ENCODE assay signal across 15 cellular contexts in genomic region chr11:32435152-32435480, GRCh38. TPM values are rescaled to one million over a fixed set of nuclear protein-coding genes. Genes with fewer than 3 reads are reported as not detected.
DNase-seq lines count a peak whose midpoint lies in the region; ATAC-seq, FAIRE-seq and TF ChIP-seq lines count a peak whose summit lies in the region.
"Had no signal": no experiment of that assay in that cellular context is flagged by ENCODE, and none has a peak within 500 bp of the region (broad histone marks: within the 10 kb centered on the region; RNA-seq: fewer than 3 reads in every experiment).

No MANE protein-coding gene starts in this region.

- H3K4me1 Mint-ChIP-seq in stimulated activated naive CD8-positive, alpha-beta T cell treated with anti-CD3 and anti-CD28 coated beads, Interleukin-15, amount 100 ng/mL, for 72 hours: peaks cover 75% of the 10 kb centered on the region
- peaks cover 2% of the 10 kb centered on the region for H3K4me1 Mint-ChIP-seq in astrocyte (ENCODE audit: low read depth, unreplicated experiment)

- peak overlapping the region in 1 of 2 donors; percentile 24 for H3K4me3 Mint-ChIP-seq in stimulated activated naive CD8-positive, alpha-beta T cell treated with anti-CD3 and anti-CD28 coated beads, Interleukin-15, amount 100 ng/mL, for 72 hours
- no peak overlapping the region for H3K4me3 Mint-ChIP-seq in astrocyte (ENCODE audit: unreplicated experiment)
- H3K4me3 Mint-ChIP-seq: stimulated activated memory B cell treated with anti-CD40 and anti-IgM and Interleukin-4, amounts not matched to agents 10 μg/mL and 1 μg/mL and 100 μg/mL, for 72 hours had no signal

- no peaks in the 10 kb centered on the region for H3K9me3 Mint-ChIP-seq in stimulated activated naive CD8-positive, alpha-beta T cell treated with anti-CD3 and anti-CD28 coated beads, Interleukin-15, amount 100 ng/mL, for 72 hours
- peaks cover 43% of the 10 kb centered on the region for H3K9me3 Mint-ChIP-seq in astrocyte (ENCODE audit: unreplicated experiment)
- H3K9me3 Mint-ChIP-seq: activated T-helper 2 cell treated with anti-CD3 and anti-CD28 coated beads, Interferon-gamma antibody, Interleukin-2, Interleukin-4, amounts not matched to agents 10 μg/mL and 5 μg/mL and 100 μg/mL, durations not matched to agents 14 hours and 24 hours and 36 hours had no signal

- H3K9ac ChIP-seq in astrocyte (ENCODE audit: low read length): no peak overlapping the region

- H3K27ac Mint-ChIP-seq in stimulated activated naive CD8-positive, alpha-beta T cell treated with anti-CD3 and anti-CD28 coated beads, Interleukin-15, amount 100 ng/mL, for 72 hours: no peak overlapping the region
- H3K27ac Mint-ChIP-seq in astrocyte (ENCODE audit: unreplicated experiment): no peak overlapping the region
- H3K27ac Mint-ChIP-seq: activated T-helper 2 cell treated with anti-CD3 and anti-CD28 coated beads, Interferon-gamma antibody, Interleukin-2, Interleukin-4, amounts not matched to agents 10 μg/mL and 5 μg/mL and 100 μg/mL, durations not matched to agents 14 hours and 24 hours and 36 hours; stimulated activated memory B cell treated with anti-CD40 and anti-IgM and Interleukin-4, amounts not matched to agents 10 μg/mL and 1 μg/mL and 100 μg/mL, for 72 hours had no signal

- DNase-seq in stimulated activated naive CD8-positive, alpha-beta T cell treated with anti-CD3 and anti-CD28 coated beads, Interleukin-15, amount 100 ng/mL, for 72 hours: no peak
- no peak for DNase-seq in stimulated activated naive CD8-positive, alpha-beta T cell treated with anti-CD3 and anti-CD28 coated beads, Interleukin-15, Interleukin-2, amounts not matched to agents 100 U/mL and 50 U/mL, for 24 hours
- DNase-seq in astrocyte (ENCODE audit: low read depth) (no peak), left lung (no peak), GM12892 (ENCODE audit: insufficient read length) (no peak), NCI-H1048 (lab: John Stamatoyannopoulos, UW) (no peak)
- DNase-seq in central memory CD4-positive, alpha-beta T cell: no peak
- DNase-seq: dorsolateral prefrontal cortex, left colon, NCI-H2227 treated with DMSO at 0.1 percent for 48 hours, small intestine had no signal

- H3K4me1 ChIP-seq in astrocyte (ENCODE audit: insufficient read depth, low read length) (no peaks in the 10 kb centered on the region), left lung (peaks cover 6 to 40% of the 10 kb centered on the region in 2 donors)

- peak; percentile 14 for ATAC-seq in stimulated activated naive CD8-positive, alpha-beta T cell treated with anti-CD3 and anti-CD28 coated beads, Interleukin-15, amount 100 ng/mL, for 72 hours
- no peak for ATAC-seq in stimulated activated naive CD8-positive, alpha-beta T cell treated with anti-CD3 and anti-CD28 coated beads, Interleukin-15, Interleukin-2, amounts not matched to agents 100 U/mL and 50 U/mL, for 24 hours
- ATAC-seq in left lung: peak; percentile 13
- ATAC-seq in HG03521 (IDR thresholded peaks at IDR 0.05; ENCODE audit: unreplicated experiment): no peak
- ATAC-seq: stimulated activated memory B cell treated with anti-CD40 and anti-IgM and Interleukin-4, amounts not matched to agents 10 μg/mL and 1 μg/mL and 100 μg/mL, for 72 hours had no signal

- intact Hi-C loops in left lung (cut with DNase I): no loop called here

- FAIRE-seq in astrocyte (lab: Jason Lieb, UNC) (no peak), GM12892 (lab: Jason Lieb, UNC) (no peak)
- FAIRE-seq: small intestine had no signal

- no peak for TF ChIP-seq CTCF in astrocyte (IDR thresholded peaks at IDR 0.05; ENCODE audit: insufficient read depth, low read depth, low read length)
- no peak for TF ChIP-seq CTCF in left lung (IDR thresholded peaks at IDR 0.05)

- H3K27ac ChIP-seq in astrocyte (ENCODE audit: low read depth, low read length) (no peak overlapping the region), left lung (no peak overlapping the region)
- H3K27ac ChIP-seq: dorsolateral prefrontal cortex had no signal

- peaks cover 3% of the 10 kb centered on the region for H3K9me3 ChIP-seq in astrocyte (ENCODE audit: insufficient read depth, low read depth, low read length)
- no peaks in the 10 kb centered on the region for H3K9me3 ChIP-seq in left lung

- peaks cover 6% of the 10 kb centered on the region for H3K36me3 Mint-ChIP-seq in astrocyte (ENCODE audit: low read depth, unreplicated experiment)
- H3K36me3 Mint-ChIP-seq: stimulated activated memory B cell treated with anti-CD40 and anti-IgM and Interleukin-4, amounts not matched to agents 10 μg/mL and 1 μg/mL and 100 μg/mL, for 72 hours had no signal

- peaks cover 91% of the 10 kb centered on the region for H3K27me3 ChIP-seq in astrocyte (ENCODE audit: insufficient read depth, low read length)
- peaks cover 97 to 100% of the 10 kb centered on the region in 2 donors for H3K27me3 ChIP-seq in left lung

- H4K20me1 ChIP-seq in astrocyte (ENCODE audit: insufficient read depth, low read length): peaks cover 6% of the 10 kb centered on the region

- H3K36me3 ChIP-seq in astrocyte (ENCODE audit: insufficient read depth, low read length) (no peaks in the 10 kb centered on the region), left lung (no peaks in the 10 kb centered on the region)

- no peak for TF ChIP-seq POLR2A in GM12892 (IDR thresholded peaks at IDR 0.05; ENCODE audit: low read depth, low read length)

- H3K4me3 ChIP-seq in astrocyte (ENCODE audit: insufficient read depth, low read depth, low read length) (no peak overlapping the region), left lung (peak overlapping the region; percentile 15 to 17)

- peaks cover 98% of the 10 kb centered on the region for H3K27me3 Mint-ChIP-seq in stimulated activated naive CD8-positive, alpha-beta T cell treated with anti-CD3 and anti-CD28 coated beads, Interleukin-15, amount 100 ng/mL, for 72 hours
- H3K27me3 Mint-ChIP-seq in astrocyte (ENCODE audit: low read depth, unreplicated experiment): peaks cover 77% of the 10 kb centered on the region

- H3K79me2 ChIP-seq in astrocyte (ENCODE audit: insufficient read depth, low read length): no peaks in the 10 kb centered on the region

- H3K4me2 ChIP-seq in astrocyte (ENCODE audit: low read length): peak overlapping the region; percentile 22

- H2AFZ ChIP-seq in astrocyte (ENCODE audit: low read depth, low read length): no peak overlapping the region

RNA-seq across cellular contexts. Expression of gene WT1, which starts 0.2 kb away (rescaled TPM):
- total RNA-seq in astrocyte (0.45 and 1.4 TPM in 2 replicates), left lung (1 to 10 TPM in 1 of 2 donors, under 1 TPM in 1; 0.13 to 3.6 TPM)
- 0.21 TPM for polyA plus RNA-seq in GM12892 (2012; ENCODE audit: missing spikeins)
- total RNA-seq: activated T-helper 2 cell treated with anti-CD3 and anti-CD28 coated beads, Interferon-gamma antibody, Interleukin-2, Interleukin-4, amounts not matched to agents 10 μg/mL and 5 μg/mL and 100 μg/mL, durations not matched to agents 14 hours and 24 hours and 36 hours; left colon had no signal
- polyA plus RNA-seq: BJ, small intestine had no signal

Comparison
In these comparisons a context has a peak if more than half of its experiments do, and no peak if none do; other contexts are left out.
1. ATAC-seq: peak in stimulated activated naive CD8-positive, alpha-beta T cell treated with anti-CD3 and anti-CD28 coated beads, Interleukin-15, amount 100 ng/mL, for 72 hours (single experiment) and left lung (single experiment); none in stimulated activated naive CD8-positive, alpha-beta T cell treated with anti-CD3 and anti-CD28 coated beads, Interleukin-15, Interleukin-2, amounts not matched to agents 100 U/mL and 50 U/mL, for 24 hours (single experiment) and HG03521 (single experiment).